In the genomic region with DNA sequence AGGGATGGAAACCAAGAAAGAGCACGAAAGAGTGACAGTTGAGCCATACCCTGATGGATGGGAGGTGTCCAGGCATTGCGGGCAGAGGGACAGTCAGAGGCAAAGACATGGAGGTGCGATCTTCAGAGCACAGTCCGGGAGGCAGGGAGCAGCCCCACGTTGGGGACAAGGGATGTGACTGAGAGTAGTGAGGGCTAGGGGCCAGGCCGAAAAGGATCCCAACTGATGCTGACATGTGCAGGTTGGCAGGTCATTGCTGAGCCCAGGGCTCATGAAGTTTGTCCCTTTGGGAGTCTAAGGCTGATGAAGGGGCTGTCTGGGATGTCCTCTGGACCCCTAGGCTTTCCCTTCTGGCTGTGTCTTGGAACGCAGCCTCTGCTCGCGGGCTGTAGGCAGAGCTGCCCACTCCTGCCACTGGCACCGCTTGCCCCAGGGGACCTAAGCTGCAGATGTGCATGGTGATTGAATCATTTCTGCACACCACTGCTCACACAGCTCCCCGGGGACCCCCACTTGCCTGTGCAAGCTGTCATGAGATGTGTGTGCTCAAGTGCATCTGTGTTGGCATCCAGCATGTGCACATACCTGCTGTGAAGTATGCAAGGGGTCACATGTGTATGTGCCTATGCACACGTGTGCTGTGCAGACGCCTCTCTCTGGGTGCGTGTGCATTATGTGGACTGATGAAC, we compare ENCODE assay signal across 1 cellular context.
TF ChIP-seq lines count a peak whose summit lies in the region.

No MANE protein-coding gene starts in this region.

TF ChIP-seq in IMR-90, 13 proteins besides CTCF, POLR2A, EP300 and RAD21:
- no peak for TF ChIP-seq CHD1 (IDR thresholded peaks at IDR 0.05; ENCODE audit: low read depth, low read length)
- no peak for TF ChIP-seq RFX5 (IDR thresholded peaks at IDR 0.05; ENCODE audit: low read depth, low read length)
- no peak for TF ChIP-seq SMC3 (IDR thresholded peaks at IDR 0.05; ENCODE audit: low read depth, low read length)
- no peak for TF ChIP-seq RCOR1 (IDR thresholded peaks at IDR 0.05; ENCODE audit: insufficient replicate concordance, low read length)
- TF ChIP-seq, protein P1, sequence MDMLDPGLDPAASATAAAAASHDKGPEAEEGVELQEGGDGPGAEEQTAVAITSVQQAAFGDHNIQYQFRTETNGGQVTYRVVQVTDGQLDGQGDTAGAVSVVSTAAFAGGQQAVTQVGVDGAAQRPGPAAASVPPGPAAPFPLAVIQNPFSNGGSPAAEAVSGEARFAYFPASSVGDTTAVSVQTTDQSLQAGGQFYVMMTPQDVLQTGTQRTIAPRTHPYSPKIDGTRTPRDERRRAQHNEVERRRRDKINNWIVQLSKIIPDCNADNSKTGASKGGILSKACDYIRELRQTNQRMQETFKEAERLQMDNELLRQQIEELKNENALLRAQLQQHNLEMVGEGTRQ (IDR thresholded peaks at IDR 0.05; ENCODE audit: low read depth, low read length), result no peak
- TF ChIP-seq, protein P2, sequence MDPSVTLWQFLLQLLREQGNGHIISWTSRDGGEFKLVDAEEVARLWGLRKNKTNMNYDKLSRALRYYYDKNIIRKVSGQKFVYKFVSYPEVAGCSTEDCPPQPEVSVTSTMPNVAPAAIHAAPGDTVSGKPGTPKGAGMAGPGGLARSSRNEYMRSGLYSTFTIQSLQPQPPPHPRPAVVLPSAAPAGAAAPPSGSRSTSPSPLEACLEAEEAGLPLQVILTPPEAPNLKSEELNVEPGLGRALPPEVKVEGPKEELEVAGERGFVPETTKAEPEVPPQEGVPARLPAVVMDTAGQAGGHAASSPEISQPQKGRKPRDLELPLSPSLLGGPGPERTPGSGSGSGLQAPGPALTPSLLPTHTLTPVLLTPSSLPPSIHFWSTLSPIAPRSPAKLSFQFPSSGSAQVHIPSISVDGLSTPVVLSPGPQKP (IDR thresholded peaks at IDR 0.05; ENCODE audit: borderline replicate concordance, low read depth, low read length), result no peak
- no peak for TF ChIP-seq BHLHE40 (IDR thresholded peaks at IDR 0.05; ENCODE audit: low read depth, low read length)
- TF ChIP-seq MAFK (IDR thresholded peaks at IDR 0.05; ENCODE audit: low read depth, low read length), result no peak
- TF ChIP-seq MAZ (IDR thresholded peaks at IDR 0.05; ENCODE audit: borderline replicate concordance, low read depth, low read length), result no peak
- TF ChIP-seq NFE2L2 (IDR thresholded peaks at IDR 0.05; ENCODE audit: low read depth, low read length), result no peak
- no peak for TF ChIP-seq CEBPB (IDR thresholded peaks at IDR 0.05; ENCODE audit: low read depth, low read length)
- TF ChIP-seq FOS (IDR thresholded peaks at IDR 0.05; ENCODE audit: low read depth, low read length), result no peak
- TF ChIP-seq MXI1 (IDR thresholded peaks at IDR 0.05; ENCODE audit: borderline replicate concordance, low read depth, low read length), result no peak
TF ChIP-seq in IMR-90: peak in this region for 0.
